ENCODE assay signal across 23 cellular contexts in the genomic region with DNA sequence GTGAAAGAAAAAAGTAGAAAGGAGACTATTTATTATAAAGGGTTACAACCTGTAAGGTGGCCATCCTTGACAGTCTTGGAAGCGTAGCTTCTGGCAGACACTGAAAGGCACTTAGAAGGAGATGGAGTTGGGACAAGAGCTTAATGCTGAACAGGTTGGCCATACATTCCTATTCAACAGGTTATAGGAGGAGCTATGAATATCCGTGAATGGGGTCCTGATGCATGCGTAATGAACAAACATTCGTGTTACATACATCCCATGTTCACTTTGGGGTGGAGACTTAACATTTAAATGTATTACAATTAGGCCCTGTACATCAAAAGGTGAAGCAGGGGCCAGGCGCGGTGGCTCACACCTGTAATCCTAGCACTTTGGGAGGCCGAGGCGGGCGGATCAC.
"Had no signal": no experiment of that assay in that cellular context is flagged by ENCODE, and none has a peak within 500 bp of the region (broad histone marks: within the 10 kb centered on the region; RNA-seq: fewer than 3 reads in every experiment).

No MANE protein-coding gene starts in this region.

- H3K36me3 Mint-ChIP-seq: IgD-negative memory B cell had no signal

- H3K27ac ChIP-seq: HL-60, KMS-11, SJSA1, SK-N-MC had no signal

- DNase-seq: Kasumi-1, MM.1S, NCI-H1092 treated with DMSO at 0.1 percent for 48 hours, NCI-H1436, NCI-H187, NCI-H2029, NCI-H2081 treated with DMSO at 0.1 percent for 48 hours, NCI-H2171, NCI-H226, NCI-H446, NCI-H510A, NCI-H524 treated with DMSO at 0.1 percent for 48 hours, NCI-H69, NCI-H774, Peyer's patch, Right ventricle myocardium superior, SIG-M5 had no signal

- H3K27ac Mint-ChIP-seq: IgD-negative memory B cell had no signal

- H3K4me2 ChIP-seq: KMS-11 had no signal

- H3K4me3 Mint-ChIP-seq: IgD-negative memory B cell had no signal

- H3K9ac ChIP-seq: KMS-11 had no signal

- H3K4me1 ChIP-seq: Peyer's patch had no signal

- H3K36me3 ChIP-seq: Peyer's patch had no signal

- H3K27me3 ChIP-seq: Peyer's patch, SJSA1 had no signal

- H3K4me3 ChIP-seq: K562, Peyer's patch, SJSA1, SK-N-MC had no signal

- H3K9me3 ChIP-seq: Peyer's patch, SJSA1 had no signal

- H3K4me1 Mint-ChIP-seq: IgD-negative memory B cell had no signal

- ATAC-seq: K562 had no signal

- H3K9me3 Mint-ChIP-seq: IgD-negative memory B cell had no signal
